ENCODE assay signal across 1 cellular context in the genomic region with DNA sequence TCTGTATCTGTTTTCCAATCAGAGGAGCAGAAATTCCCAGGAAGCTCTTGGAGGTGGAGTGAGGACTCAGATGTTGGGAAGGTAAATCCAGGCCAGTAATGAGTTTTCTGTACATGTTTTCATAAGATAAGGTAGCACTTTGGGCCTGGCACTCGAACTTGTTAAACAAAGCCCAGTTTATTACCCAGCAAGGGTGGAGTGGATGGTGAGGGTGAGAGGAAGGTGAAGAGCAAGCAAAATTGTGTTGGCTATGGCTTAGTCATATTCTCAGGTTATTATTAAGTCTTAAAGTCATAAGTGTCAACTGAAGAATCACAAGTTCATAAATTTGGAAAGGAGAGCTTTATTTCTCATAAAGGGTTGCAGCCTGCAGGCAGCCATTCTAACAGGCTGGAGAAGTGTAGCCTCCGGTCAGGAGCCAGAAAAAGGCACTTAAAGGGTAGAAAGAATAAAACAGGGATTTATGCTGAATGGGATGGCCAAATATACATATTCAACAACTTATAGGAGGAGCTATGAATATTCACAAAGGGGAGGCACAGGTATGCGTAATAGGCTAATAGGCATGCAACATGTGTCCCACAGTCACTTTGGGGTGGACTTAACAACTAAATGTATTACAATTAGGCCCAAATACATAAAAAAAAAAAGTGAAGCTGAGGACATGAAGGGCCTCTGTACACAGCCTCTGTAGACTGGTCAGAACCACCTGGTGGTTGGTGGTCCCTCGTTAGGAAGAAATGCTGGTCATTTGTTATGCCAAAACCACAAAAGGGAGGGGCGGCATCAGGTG.
A peak's percentile ranks its signal among the peaks of the same experiment; 100 is the strongest.
TF ChIP-seq lines count a peak whose summit lies in the region.

No MANE protein-coding gene starts in this region.

TF ChIP-seq in HEK293, 187 proteins besides CTCF, POLR2A, EP300 and RAD21 (continued from another document):
- TF ChIP-seq ZNF449 (tag by site-specific recombination; IDR thresholded peaks at IDR 0.05) = peak; percentile 41; the same call in 1 of the 2 replicates
- no peak for TF ChIP-seq SP3 (tag by site-specific recombination; IDR thresholded peaks at IDR 0.05)
- no peak for TF ChIP-seq KLF8 (tag by site-specific recombination; IDR thresholded peaks at IDR 0.05)
- no peak for TF ChIP-seq ZNF341 (tag by site-specific recombination; IDR thresholded peaks at IDR 0.05; ENCODE audit: low read depth)
- TF ChIP-seq ZNF621 (tag by site-specific recombination; IDR thresholded peaks at IDR 0.05) = no peak
- TF ChIP-seq, protein P1, sequence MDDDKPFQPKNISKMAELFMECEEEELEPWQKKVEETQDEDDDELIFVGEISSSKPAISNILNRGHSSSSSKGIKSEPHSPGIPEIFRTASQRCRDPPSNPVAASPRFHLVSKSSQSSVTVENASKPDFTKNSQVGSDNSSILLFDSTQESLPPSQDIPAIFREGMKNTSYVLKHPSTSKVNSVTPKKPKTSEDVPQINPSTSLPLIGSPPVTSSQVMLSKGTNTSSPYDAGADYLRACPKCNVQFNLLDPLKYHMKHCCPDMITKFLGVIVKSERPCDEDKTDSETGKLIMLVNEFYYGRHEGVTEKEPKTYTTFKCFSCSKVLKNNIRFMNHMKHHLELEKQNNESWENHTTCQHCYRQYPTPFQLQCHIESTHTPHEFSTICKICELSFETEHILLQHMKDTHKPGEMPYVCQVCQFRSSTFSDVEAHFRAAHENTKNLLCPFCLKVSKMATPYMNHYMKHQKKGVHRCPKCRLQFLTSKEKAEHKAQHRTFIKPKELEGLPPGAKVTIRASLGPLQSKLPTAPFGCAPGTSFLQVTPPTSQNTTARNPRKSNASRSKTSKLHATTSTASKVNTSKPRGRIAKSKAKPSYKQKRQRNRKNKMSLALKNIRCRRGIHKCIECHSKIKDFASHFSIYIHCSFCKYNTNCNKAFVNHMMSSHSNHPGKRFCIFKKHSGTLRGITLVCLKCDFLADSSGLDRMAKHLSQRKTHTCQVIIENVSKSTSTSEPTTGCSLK (tag by site-specific recombination; IDR thresholded peaks at IDR 0.05) = no peak
- TF ChIP-seq ZNF518A (tag by site-specific recombination; conservative IDR thresholded peaks at IDR 0.05; ENCODE audit: low read depth) = no peak
- no peak for TF ChIP-seq ZNF114 (tag by site-specific recombination; IDR thresholded peaks at IDR 0.05)
- TF ChIP-seq SALL2 (tag by site-specific recombination; IDR thresholded peaks at IDR 0.05; ENCODE audit: borderline replicate concordance) = no peak
- TF ChIP-seq ZNF544 (tag by site-specific recombination; IDR thresholded peaks at IDR 0.05) = no peak
- no peak for TF ChIP-seq MYNN (tag by site-specific recombination; IDR thresholded peaks at IDR 0.05; ENCODE audit: borderline replicate concordance)
- no peak for TF ChIP-seq KLF10 (tag by site-specific recombination; IDR thresholded peaks at IDR 0.05)
- no peak for TF ChIP-seq ZNF530 (tag by site-specific recombination; IDR thresholded peaks at IDR 0.05; ENCODE audit: low read depth)
- TF ChIP-seq ZNF747 (tag by site-specific recombination; IDR thresholded peaks at IDR 0.05) = no peak
- no peak for TF ChIP-seq ZNF776 (tag by site-specific recombination; IDR thresholded peaks at IDR 0.05; ENCODE audit: borderline replicate concordance)
- TF ChIP-seq ZNF843 (tag by site-specific recombination; IDR thresholded peaks at IDR 0.05) = peak; percentile 88
- no peak for TF ChIP-seq ZNF112 (tag by site-specific recombination; IDR thresholded peaks at IDR 0.05)
- TF ChIP-seq ZNF311 (tag by site-specific recombination; IDR thresholded peaks at IDR 0.05; ENCODE audit: borderline replicate concordance) = no peak
